In the genomic region with DNA sequence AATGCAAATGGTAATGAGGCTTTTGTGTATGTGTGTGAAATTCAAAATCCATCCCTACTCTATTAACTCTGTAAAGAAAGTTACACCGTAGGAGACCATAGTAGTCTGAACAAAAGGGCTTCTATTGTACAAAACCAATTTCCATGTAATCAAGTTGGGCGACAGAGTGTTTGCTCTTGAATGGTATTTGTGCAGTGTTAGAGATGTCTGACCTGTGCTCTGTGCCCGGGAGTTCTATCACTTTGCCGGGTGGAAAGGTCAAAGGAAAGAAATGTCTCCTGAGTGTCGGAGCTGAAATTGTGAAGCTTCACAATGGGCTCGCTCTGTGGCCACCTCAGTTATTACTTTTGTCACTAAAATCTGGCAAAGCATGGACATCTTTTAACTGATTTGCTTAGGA, we compare ENCODE assay signal across 1 cellular context.
TF ChIP-seq lines count a peak whose summit lies in the region.

No MANE protein-coding gene starts in this region.

TF ChIP-seq in HepG2, 621 proteins besides CTCF, POLR2A, EP300 and RAD21 (continued from another document and continues in another):
- TF ChIP-seq, protein P1, sequence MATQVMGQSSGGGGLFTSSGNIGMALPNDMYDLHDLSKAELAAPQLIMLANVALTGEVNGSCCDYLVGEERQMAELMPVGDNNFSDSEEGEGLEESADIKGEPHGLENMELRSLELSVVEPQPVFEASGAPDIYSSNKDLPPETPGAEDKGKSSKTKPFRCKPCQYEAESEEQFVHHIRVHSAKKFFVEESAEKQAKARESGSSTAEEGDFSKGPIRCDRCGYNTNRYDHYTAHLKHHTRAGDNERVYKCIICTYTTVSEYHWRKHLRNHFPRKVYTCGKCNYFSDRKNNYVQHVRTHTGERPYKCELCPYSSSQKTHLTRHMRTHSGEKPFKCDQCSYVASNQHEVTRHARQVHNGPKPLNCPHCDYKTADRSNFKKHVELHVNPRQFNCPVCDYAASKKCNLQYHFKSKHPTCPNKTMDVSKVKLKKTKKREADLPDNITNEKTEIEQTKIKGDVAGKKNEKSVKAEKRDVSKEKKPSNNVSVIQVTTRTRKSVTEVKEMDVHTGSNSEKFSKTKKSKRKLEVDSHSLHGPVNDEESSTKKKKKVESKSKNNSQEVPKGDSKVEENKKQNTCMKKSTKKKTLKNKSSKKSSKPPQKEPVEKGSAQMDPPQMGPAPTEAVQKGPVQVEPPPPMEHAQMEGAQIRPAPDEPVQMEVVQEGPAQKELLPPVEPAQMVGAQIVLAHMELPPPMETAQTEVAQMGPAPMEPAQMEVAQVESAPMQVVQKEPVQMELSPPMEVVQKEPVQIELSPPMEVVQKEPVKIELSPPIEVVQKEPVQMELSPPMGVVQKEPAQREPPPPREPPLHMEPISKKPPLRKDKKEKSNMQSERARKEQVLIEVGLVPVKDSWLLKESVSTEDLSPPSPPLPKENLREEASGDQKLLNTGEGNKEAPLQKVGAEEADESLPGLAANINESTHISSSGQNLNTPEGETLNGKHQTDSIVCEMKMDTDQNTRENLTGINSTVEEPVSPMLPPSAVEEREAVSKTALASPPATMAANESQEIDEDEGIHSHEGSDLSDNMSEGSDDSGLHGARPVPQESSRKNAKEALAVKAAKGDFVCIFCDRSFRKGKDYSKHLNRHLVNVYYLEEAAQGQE (IDR thresholded peaks at IDR 0.05; ENCODE audit: borderline replicate concordance in 1 of 2, low read depth in 1 of 2, low read length in 2 of 2) = no peak
- TF ChIP-seq ZNF775 (CRISPR knock-in tag; IDR thresholded peaks at IDR 0.05; ENCODE audit: borderline replicate concordance) (no peak), SUZ12 (IDR thresholded peaks at IDR 0.05; ENCODE audit: low read depth, low read length) (no peak), ZNF577 (CRISPR knock-in tag; IDR thresholded peaks at IDR 0.05; ENCODE audit: borderline replicate concordance, low read depth) (no peak), KMT2B (CRISPR knock-in tag; IDR thresholded peaks at IDR 0.05) (0 out of 2 replicates have a peak, but pooled peaks have one; percentile 35), SIX1 (CRISPR knock-in tag; IDR thresholded peaks at IDR 0.05; ENCODE audit: borderline replicate concordance) (no peak), ZNF431 (CRISPR knock-in tag; IDR thresholded peaks at IDR 0.05; ENCODE audit: borderline replicate concordance, low read depth) (no peak), ZNF350 (CRISPR knock-in tag; IDR thresholded peaks at IDR 0.05; ENCODE audit: borderline replicate concordance, low read depth) (no peak), ZNF549 (CRISPR knock-in tag; IDR thresholded peaks at IDR 0.05) (no peak), IKZF1 (IDR thresholded peaks at IDR 0.05) (no peak), POLR2AphosphoS5 (IDR thresholded peaks at IDR 0.05; ENCODE audit: low read depth, low read length) (no peak), CBX2 (IDR thresholded peaks at IDR 0.05; ENCODE audit: low read depth, low read length) (no peak), CBX2 (CRISPR knock-in tag; IDR thresholded peaks at IDR 0.05; ENCODE audit: low read depth) (no peak), ZNF501 (CRISPR knock-in tag; IDR thresholded peaks at IDR 0.05) (no peak), FOXA1 (IDR thresholded peaks at IDR 0.05) (no peak), FOXA1 (CRISPR knock-in tag; IDR thresholded peaks at IDR 0.05) (no peak), ZNF883 (CRISPR knock-in tag; IDR thresholded peaks at IDR 0.05; ENCODE audit: not compliant biosample characterization) (no peak), ZNF367 (CRISPR knock-in tag; IDR thresholded peaks at IDR 0.05; ENCODE audit: borderline replicate concordance) (no peak), NFKBIZ (CRISPR knock-in tag; IDR thresholded peaks at IDR 0.05) (no peak), ATF7-NPFF (CRISPR knock-in tag; IDR thresholded peaks at IDR 0.05; ENCODE audit: low read depth) (no peak), HES4 (CRISPR knock-in tag; IDR thresholded peaks at IDR 0.05; ENCODE audit: borderline replicate concordance) (no peak), FOXJ3 (CRISPR knock-in tag; IDR thresholded peaks at IDR 0.05; ENCODE audit: borderline replicate concordance) (no peak), SRF (IDR thresholded peaks at IDR 0.05; ENCODE audit: low read depth, low read length) (no peak), HNRNPLL (IDR thresholded peaks at IDR 0.05; ENCODE audit: low read depth, low read length, poor library complexity, severe bottlenecking) (no peak), MIER3 (CRISPR knock-in tag; IDR thresholded peaks at IDR 0.05; ENCODE audit: borderline replicate concordance) (no peak), SNAI1 (CRISPR knock-in tag; IDR thresholded peaks at IDR 0.05; ENCODE audit: borderline replicate concordance) (no peak), ZNF563 (CRISPR knock-in tag; IDR thresholded peaks at IDR 0.05) (no peak), ATF1 (CRISPR knock-in tag; IDR thresholded peaks at IDR 0.05) (no peak), ZNF326 (CRISPR knock-in tag; IDR thresholded peaks at IDR 0.05; ENCODE audit: borderline replicate concordance) (no peak), POGZ (CRISPR knock-in tag; IDR thresholded peaks at IDR 0.05) (no peak), MYC (CRISPR knock-in tag; IDR thresholded peaks at IDR 0.05; ENCODE audit: borderline replicate concordance) (no peak), REPIN1 (CRISPR knock-in tag; IDR thresholded peaks at IDR 0.05; ENCODE audit: borderline replicate concordance, low read depth) (no peak), SRSF4 (IDR thresholded peaks at IDR 0.05; ENCODE audit: low read depth, low read length, poor library complexity, severe bottlenecking) (no peak), ZNF570 (CRISPR knock-in tag; IDR thresholded peaks at IDR 0.05; ENCODE audit: borderline replicate concordance) (no peak), TSC22D2 (CRISPR knock-in tag; IDR thresholded peaks at IDR 0.05; ENCODE audit: borderline replicate concordance) (no peak)
- TF ChIP-seq, protein P2, sequence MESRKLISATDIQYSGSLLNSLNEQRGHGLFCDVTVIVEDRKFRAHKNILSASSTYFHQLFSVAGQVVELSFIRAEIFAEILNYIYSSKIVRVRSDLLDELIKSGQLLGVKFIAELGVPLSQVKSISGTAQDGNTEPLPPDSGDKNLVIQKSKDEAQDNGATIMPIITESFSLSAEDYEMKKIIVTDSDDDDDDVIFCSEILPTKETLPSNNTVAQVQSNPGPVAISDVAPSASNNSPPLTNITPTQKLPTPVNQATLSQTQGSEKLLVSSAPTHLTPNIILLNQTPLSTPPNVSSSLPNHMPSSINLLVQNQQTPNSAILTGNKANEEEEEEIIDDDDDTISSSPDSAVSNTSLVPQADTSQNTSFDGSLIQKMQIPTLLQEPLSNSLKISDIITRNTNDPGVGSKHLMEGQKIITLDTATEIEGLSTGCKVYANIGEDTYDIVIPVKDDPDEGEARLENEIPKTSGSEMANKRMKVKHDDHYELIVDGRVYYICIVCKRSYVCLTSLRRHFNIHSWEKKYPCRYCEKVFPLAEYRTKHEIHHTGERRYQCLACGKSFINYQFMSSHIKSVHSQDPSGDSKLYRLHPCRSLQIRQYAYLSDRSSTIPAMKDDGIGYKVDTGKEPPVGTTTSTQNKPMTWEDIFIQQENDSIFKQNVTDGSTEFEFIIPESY (CRISPR knock-in tag; IDR thresholded peaks at IDR 0.05) = no peak
- TF ChIP-seq, protein P3, sequence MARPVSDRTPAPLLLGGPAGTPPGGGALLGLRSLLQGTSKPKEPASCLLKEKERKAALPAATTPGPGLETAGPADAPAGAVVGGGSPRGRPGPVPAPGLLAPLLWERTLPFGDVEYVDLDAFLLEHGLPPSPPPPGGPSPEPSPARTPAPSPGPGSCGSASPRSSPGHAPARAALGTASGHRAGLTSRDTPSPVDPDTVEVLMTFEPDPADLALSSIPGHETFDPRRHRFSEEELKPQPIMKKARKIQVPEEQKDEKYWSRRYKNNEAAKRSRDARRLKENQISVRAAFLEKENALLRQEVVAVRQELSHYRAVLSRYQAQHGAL (CRISPR knock-in tag; IDR thresholded peaks at IDR 0.05; ENCODE audit: not compliant biosample characterization) = no peak
- TF ChIP-seq, protein P4, sequence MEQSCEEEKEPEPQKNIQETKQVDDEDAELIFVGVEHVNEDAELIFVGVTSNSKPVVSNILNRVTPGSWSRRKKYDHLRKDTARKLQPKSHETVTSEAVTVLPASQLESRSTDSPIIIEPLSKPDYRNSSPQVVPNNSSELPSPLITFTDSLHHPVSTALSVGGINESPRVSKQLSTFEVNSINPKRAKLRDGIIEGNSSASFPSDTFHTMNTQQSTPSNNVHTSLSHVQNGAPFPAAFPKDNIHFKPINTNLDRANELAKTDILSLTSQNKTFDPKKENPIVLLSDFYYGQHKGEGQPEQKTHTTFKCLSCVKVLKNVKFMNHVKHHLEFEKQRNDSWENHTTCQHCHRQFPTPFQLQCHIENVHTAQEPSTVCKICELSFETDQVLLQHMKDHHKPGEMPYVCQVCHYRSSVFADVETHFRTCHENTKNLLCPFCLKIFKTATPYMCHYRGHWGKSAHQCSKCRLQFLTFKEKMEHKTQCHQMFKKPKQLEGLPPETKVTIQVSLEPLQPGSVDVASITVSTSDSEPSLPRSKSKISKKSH (CRISPR knock-in tag; IDR thresholded peaks at IDR 0.05; ENCODE audit: borderline replicate concordance) = no peak
- TF ChIP-seq, protein P5, sequence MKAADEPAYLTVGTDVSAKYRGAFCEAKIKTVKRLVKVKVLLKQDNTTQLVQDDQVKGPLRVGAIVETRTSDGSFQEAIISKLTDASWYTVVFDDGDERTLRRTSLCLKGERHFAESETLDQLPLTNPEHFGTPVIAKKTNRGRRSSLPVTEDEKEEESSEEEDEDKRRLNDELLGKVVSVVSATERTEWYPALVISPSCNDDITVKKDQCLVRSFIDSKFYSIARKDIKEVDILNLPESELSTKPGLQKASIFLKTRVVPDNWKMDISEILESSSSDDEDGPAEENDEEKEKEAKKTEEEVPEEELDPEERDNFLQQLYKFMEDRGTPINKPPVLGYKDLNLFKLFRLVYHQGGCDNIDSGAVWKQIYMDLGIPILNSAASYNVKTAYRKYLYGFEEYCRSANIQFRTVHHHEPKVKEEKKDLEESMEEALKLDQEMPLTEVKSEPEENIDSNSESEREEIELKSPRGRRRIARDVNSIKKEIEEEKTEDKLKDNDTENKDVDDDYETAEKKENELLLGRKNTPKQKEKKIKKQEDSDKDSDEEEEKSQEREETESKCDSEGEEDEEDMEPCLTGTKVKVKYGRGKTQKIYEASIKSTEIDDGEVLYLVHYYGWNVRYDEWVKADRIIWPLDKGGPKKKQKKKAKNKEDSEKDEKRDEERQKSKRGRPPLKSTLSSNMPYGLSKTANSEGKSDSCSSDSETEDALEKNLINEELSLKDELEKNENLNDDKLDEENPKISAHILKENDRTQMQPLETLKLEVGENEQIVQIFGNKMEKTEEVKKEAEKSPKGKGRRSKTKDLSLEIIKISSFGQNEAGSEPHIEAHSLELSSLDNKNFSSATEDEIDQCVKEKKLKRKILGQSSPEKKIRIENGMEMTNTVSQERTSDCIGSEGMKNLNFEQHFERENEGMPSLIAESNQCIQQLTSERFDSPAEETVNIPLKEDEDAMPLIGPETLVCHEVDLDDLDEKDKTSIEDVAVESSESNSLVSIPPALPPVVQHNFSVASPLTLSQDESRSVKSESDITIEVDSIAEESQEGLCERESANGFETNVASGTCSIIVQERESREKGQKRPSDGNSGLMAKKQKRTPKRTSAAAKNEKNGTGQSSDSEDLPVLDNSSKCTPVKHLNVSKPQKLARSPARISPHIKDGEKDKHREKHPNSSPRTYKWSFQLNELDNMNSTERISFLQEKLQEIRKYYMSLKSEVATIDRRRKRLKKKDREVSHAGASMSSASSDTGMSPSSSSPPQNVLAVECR (CRISPR knock-in tag; IDR thresholded peaks at IDR 0.05; ENCODE audit: borderline replicate concordance) = no peak
- TF ChIP-seq, protein P6, sequence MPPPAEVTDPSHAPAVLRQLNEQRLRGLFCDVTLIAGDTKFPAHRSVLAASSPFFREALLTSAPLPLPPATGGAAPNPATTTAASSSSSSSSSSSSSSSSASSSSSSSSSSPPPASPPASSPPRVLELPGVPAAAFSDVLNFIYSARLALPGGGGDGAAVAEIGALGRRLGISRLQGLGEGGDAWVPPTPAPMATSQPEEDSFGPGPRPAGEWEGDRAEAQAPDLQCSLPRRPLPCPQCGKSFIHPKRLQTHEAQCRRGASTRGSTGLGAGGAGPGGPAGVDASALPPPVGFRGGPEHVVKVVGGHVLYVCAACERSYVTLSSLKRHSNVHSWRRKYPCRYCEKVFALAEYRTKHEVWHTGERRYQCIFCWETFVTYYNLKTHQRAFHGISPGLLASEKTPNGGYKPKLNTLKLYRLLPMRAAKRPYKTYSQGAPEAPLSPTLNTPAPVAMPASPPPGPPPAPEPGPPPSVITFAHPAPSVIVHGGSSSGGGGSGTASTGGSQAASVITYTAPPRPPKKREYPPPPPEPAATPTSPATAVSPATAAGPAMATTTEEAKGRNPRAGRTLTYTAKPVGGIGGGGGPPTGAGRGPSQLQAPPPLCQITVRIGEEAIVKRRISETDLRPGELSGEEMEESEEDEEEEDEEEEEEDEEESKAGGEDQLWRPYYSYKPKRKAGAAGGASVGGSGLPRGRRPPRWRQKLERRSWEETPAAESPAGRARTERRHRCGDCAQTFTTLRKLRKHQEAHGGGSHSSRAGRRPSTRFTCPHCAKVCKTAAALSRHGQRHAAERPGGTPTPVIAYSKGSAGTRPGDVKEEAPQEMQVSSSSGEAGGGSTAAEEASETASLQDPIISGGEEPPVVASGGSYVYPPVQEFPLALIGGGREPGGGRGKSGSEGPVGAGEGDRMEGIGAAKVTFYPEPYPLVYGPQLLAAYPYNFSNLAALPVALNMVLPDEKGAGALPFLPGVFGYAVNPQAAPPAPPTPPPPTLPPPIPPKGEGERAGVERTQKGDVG (CRISPR knock-in tag; IDR thresholded peaks at IDR 0.05; ENCODE audit: borderline replicate concordance) = no peak
- TF ChIP-seq, protein P7, sequence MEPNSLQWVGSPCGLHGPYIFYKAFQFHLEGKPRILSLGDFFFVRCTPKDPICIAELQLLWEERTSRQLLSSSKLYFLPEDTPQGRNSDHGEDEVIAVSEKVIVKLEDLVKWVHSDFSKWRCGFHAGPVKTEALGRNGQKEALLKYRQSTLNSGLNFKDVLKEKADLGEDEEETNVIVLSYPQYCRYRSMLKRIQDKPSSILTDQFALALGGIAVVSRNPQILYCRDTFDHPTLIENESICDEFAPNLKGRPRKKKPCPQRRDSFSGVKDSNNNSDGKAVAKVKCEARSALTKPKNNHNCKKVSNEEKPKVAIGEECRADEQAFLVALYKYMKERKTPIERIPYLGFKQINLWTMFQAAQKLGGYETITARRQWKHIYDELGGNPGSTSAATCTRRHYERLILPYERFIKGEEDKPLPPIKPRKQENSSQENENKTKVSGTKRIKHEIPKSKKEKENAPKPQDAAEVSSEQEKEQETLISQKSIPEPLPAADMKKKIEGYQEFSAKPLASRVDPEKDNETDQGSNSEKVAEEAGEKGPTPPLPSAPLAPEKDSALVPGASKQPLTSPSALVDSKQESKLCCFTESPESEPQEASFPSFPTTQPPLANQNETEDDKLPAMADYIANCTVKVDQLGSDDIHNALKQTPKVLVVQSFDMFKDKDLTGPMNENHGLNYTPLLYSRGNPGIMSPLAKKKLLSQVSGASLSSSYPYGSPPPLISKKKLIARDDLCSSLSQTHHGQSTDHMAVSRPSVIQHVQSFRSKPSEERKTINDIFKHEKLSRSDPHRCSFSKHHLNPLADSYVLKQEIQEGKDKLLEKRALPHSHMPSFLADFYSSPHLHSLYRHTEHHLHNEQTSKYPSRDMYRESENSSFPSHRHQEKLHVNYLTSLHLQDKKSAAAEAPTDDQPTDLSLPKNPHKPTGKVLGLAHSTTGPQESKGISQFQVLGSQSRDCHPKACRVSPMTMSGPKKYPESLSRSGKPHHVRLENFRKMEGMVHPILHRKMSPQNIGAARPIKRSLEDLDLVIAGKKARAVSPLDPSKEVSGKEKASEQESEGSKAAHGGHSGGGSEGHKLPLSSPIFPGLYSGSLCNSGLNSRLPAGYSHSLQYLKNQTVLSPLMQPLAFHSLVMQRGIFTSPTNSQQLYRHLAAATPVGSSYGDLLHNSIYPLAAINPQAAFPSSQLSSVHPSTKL (CRISPR knock-in tag; IDR thresholded peaks at IDR 0.05) = peak; percentile 54; the same call in 1 of the 2 replicates
